In genomic region chr5:164090358-164090757, GRCh38 we compare ENCODE assay signal across 22 cellular contexts.
"Had no signal": no experiment of that assay in that cellular context is flagged by ENCODE, and none has a peak within 500 bp of the region (broad histone marks: within the 10 kb centered on the region; RNA-seq: fewer than 3 reads in every experiment).

No MANE protein-coding gene starts in this region.

- H3K9me3 ChIP-seq: adrenal gland, Peyer's patch, SJCRH30 had no signal

- H3K27me3 Mint-ChIP-seq: activated CD8-positive, alpha-beta T cell treated with anti-CD3 and anti-CD28 coated beads for 36 hours; activated naive CD8-positive, alpha-beta T cell treated with anti-CD3 and anti-CD28 coated beads, Interleukin-2, amount 10 ng/mL, durations not matched to agents 7 days and 5 days had no signal

- H3K9me3 Mint-ChIP-seq: T-helper 1 cell treated with Interleukin-12 subunit alpha and Interleukin-12 subunit beta and Interleukin-4 antibody, amounts not matched to agents 30 μg/mL and 1 μg/mL, for 36 hours had no signal

- H3K27ac ChIP-seq: adrenal gland, Peyer's patch, RWPE1, SJCRH30 had no signal

- H3K4me1 ChIP-seq: adrenal gland, Peyer's patch, SJCRH30 had no signal

- DNase-seq: activated CD4-positive, alpha-beta T cell treated with anti-CD3 and anti-CD28 coated beads for 4 hours; activated CD8-positive, alpha-beta memory T cell treated with anti-CD3 and anti-CD28 coated beads, Interleukin-2, amount 50 U/mL, for 4 hours; activated CD8-positive, alpha-beta T cell treated with anti-CD3 and anti-CD28 coated beads for 36 hours; activated naive CD4-positive, alpha-beta T cell treated with anti-CD3 and anti-CD28 coated beads, Interleukin-2, amount 50 U/mL, for 16 hours; activated naive CD8-positive, alpha-beta T cell treated with anti-CD3 and anti-CD28 coated beads, Interleukin-2, amount 10 ng/mL, durations not matched to agents 7 days and 5 days; activated T-cell treated with anti-CD3 and anti-CD28 coated beads, Interleukin-2, amount 50 U/mL, for 72 hours; adrenal gland; anterior cingulate cortex; cerebellar nuclear complex; Kasumi-1; NCI-H146; NCI-H1930; NCI-H2171; NCI-H2227 treated with DMSO at 0.1 percent for 48 hours; NCI-H446 treated with DMSO at 0.1 percent for 48 hours; NCI-H526; Peyer's patch; Right ventricle myocardium superior; SJCRH30 had no signal

- H3K36me3 ChIP-seq: adrenal gland, Peyer's patch, SJCRH30 had no signal

- H3K4me1 Mint-ChIP-seq: activated naive CD8-positive, alpha-beta T cell treated with anti-CD3 and anti-CD28 coated beads, Interleukin-2, amount 10 ng/mL, durations not matched to agents 7 days and 5 days had no signal

- H3K27me3 ChIP-seq: adrenal gland, Peyer's patch, SJCRH30 had no signal

- H3K27ac Mint-ChIP-seq: activated CD8-positive, alpha-beta T cell treated with anti-CD3 and anti-CD28 coated beads for 36 hours; activated naive CD8-positive, alpha-beta T cell treated with anti-CD3 and anti-CD28 coated beads, Interleukin-2, amount 10 ng/mL, durations not matched to agents 7 days and 5 days; activated T-cell treated with anti-CD3 and anti-CD28 coated beads, Interleukin-2, amount 50 U/mL, for 72 hours; activated T-helper 2 cell treated with anti-CD3 and anti-CD28 coated beads, Interferon-gamma antibody, Interleukin-2, Interleukin-4, amounts not matched to agents 10 μg/mL and 5 μg/mL and 100 μg/mL, durations not matched to agents 14 hours and 24 hours and 36 hours; T-helper 1 cell treated with Interleukin-12 subunit alpha and Interleukin-12 subunit beta and Interleukin-4 antibody, amounts not matched to agents 30 μg/mL and 1 μg/mL, for 36 hours had no signal

- H3K36me3 Mint-ChIP-seq: activated naive CD8-positive, alpha-beta T cell treated with anti-CD3 and anti-CD28 coated beads, Interleukin-2, amount 10 ng/mL, durations not matched to agents 7 days and 5 days had no signal

- H3K4me3 Mint-ChIP-seq: activated CD8-positive, alpha-beta T cell treated with anti-CD3 and anti-CD28 coated beads for 36 hours; activated naive CD8-positive, alpha-beta T cell treated with anti-CD3 and anti-CD28 coated beads, Interleukin-2, amount 10 ng/mL, durations not matched to agents 7 days and 5 days; activated T-cell treated with anti-CD3 and anti-CD28 coated beads, Interleukin-2, amount 50 U/mL, for 72 hours; T-helper 1 cell treated with Interleukin-12 subunit alpha and Interleukin-12 subunit beta and Interleukin-4 antibody, amounts not matched to agents 30 μg/mL and 1 μg/mL, for 36 hours had no signal

- H3K4me3 ChIP-seq: adrenal gland, Peyer's patch, SJCRH30 had no signal
